In the genomic region with DNA sequence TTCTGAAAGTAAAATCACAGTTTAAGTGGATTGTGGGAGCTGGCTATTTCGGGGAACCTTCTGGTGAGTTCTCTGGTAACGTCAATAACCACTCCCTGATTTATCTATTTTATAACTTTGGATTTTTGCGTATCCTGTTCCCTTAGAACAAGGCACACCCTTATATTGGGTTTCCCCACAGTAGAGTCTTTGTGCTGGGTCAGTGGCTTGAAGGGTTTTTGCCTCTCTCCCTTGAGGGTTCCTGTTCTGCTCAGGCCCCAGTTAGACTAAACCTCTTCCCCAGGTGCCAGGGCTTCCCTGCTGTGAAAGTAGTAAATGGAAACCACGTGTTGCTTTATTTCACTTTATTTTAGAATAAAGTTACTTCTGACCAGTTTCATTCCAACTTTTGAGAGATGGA, we compare ENCODE assay signal across 9 cellular contexts. TPM values are rescaled to one million over a fixed set of nuclear protein-coding genes. Genes with fewer than 3 reads are reported as not detected.
"Had no signal": no experiment of that assay in that cellular context is flagged by ENCODE, and none has a peak within 500 bp of the region (broad histone marks: within the 10 kb centered on the region; RNA-seq: fewer than 3 reads in every experiment).

No MANE protein-coding gene starts in this region.

- FAIRE-seq: H54, HTR-8/SVneo had no signal

- H3K9ac ChIP-seq: GM23248, KMS-11 had no signal

- DNase-seq: GM23248, GOT3, HCEC 1CT, HFFc6, KBM-7 had no signal

- H3K4me3 ChIP-seq: GM23248 had no signal

- H2AFZ ChIP-seq: GM23248 had no signal

- H3K27ac ChIP-seq: GM23248, KMS-11 had no signal

- H3K4me2 ChIP-seq: KMS-11 had no signal

RNA-seq across cellular contexts. Expression of a gene that starts 21.4 kb away (rescaled TPM):
- polyA plus RNA-seq: IgD-negative memory B cell had no signal
